ENCODE assay signal across 24 cellular contexts in the genomic region with DNA sequence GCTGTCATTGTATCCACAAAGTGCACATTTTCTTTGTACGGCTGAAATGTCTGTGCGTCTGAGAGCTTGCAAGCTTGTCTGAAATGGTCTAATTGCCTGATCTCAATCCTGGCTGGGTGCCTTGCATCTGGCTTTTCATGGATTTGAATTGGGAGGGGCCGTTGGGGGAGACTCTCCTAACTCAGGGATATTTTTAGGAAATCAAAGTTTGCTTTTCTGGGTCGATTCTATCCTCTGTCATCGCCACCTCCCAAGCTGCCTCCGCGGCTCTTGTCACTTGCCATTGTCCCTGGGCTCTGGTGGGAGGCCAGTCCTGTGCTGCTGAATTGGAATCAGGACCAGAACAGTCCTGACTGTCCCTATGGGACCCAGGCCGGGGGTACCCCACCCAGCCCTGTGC. TPM values are rescaled to one million over a fixed set of nuclear protein-coding genes. Genes with fewer than 3 reads are reported as not detected.
"Had no signal": no experiment of that assay in that cellular context is flagged by ENCODE, and none has a peak within 500 bp of the region (broad histone marks: within the 10 kb centered on the region; RNA-seq: fewer than 3 reads in every experiment).

No MANE protein-coding gene starts in this region.

- H2AFZ ChIP-seq: hepatocyte had no signal

- H3K4me3 ChIP-seq: ascending aorta, hepatocyte, lower lobe of right lung, right atrium auricular region, thyroid gland, upper lobe of right lung had no signal

- H3K36me3 ChIP-seq: ascending aorta, lower lobe of right lung, right atrium auricular region, thyroid gland, upper lobe of right lung had no signal

- H3K9me3 ChIP-seq: ascending aorta, lower lobe of right lung, right atrium auricular region, thyroid gland, upper lobe of right lung had no signal

- H3K27ac ChIP-seq: ascending aorta, hepatocyte, lower lobe of right lung, right atrium auricular region, thyroid gland, upper lobe of right lung had no signal

- DNase-seq: activated CD4-positive, alpha-beta T cell treated with anti-CD3 and anti-CD28 coated beads, Interleukin-2, amount 10 ng/mL, durations not matched to agents 7 days and 5 days; activated CD4-positive, CD25-positive, alpha-beta regulatory T cell treated with anti-CD3 and anti-CD28 coated beads, Interleukin-2, amount 50 U/mL, for 72 hours; activated CD8-positive, alpha-beta memory T cell treated with anti-CD3 and anti-CD28 coated beads, Interleukin-2, amount 10 ng/mL, durations not matched to agents 7 days and 5 days; activated CD8-positive, alpha-beta T cell treated with anti-CD3 and anti-CD28 coated beads for 36 hours; activated effector memory CD4-positive, alpha-beta T cell treated with anti-CD3 and anti-CD28 coated beads, Interleukin-2, amount 50 U/mL, for 16 hours; activated naive CD4-positive, alpha-beta T cell treated with anti-CD3 and anti-CD28 coated beads, Interleukin-2, amount 50 U/mL, for 16 hours; activated T-cell treated with anti-CD3 and anti-CD28 coated beads for 4 hours; central memory CD4-positive, alpha-beta T cell; dermis blood vessel endothelial cell; effector memory CD4-positive, alpha-beta T cell; foreskin melanocyte; glutamatergic neuron; immature natural killer cell; lower lobe of right lung; mesendoderm; naive thymus-derived CD4-positive, alpha-beta T cell; stimulated activated CD4-positive, alpha-beta T cell treated with anti-CD3 and anti-CD28 coated beads, Interleukin-4, amount 100 ng/mL, for 24 hours; stimulated activated naive CD8-positive, alpha-beta T cell treated with anti-CD3 and anti-CD28 coated beads, Interleukin-15, Interleukin-2, amounts not matched to agents 100 U/mL and 50 U/mL, for 24 hours; thyroid gland; upper lobe of right lung had no signal

- ATAC-seq: activated CD8-positive, alpha-beta memory T cell treated with anti-CD3 and anti-CD28 coated beads, Interleukin-2, amount 10 ng/mL, durations not matched to agents 7 days and 5 days; activated CD8-positive, alpha-beta T cell treated with anti-CD3 and anti-CD28 coated beads for 36 hours; left lobe of liver; lower lobe of right lung; naive thymus-derived CD4-positive, alpha-beta T cell; stimulated activated naive CD8-positive, alpha-beta T cell treated with anti-CD3 and anti-CD28 coated beads, Interleukin-15, Interleukin-2, amounts not matched to agents 100 U/mL and 50 U/mL, for 24 hours; upper lobe of right lung had no signal

- H3K4me2 ChIP-seq: hepatocyte had no signal

- H3K79me2 ChIP-seq: hepatocyte had no signal

- H3K27me3 ChIP-seq: ascending aorta, right atrium auricular region, thyroid gland, upper lobe of right lung had no signal

RNA-seq across cellular contexts. Expression of a gene that starts 33.3 kb away (rescaled TPM):
- total RNA-seq: activated CD8-positive, alpha-beta T cell treated with anti-CD3 and anti-CD28 coated beads for 36 hours; ascending aorta; left lobe of liver; right atrium auricular region had no signal
- polyA plus RNA-seq: immature natural killer cell had no signal
